12 cellular contexts compared by ENCODE assay signal in genomic region chr15:101451192-101451799, GRCh38. TPM values are rescaled to one million over a fixed set of nuclear protein-coding genes. Genes with fewer than 3 reads are reported as not detected.
DNase-seq lines count a peak whose midpoint lies in the region; ATAC-seq and TF ChIP-seq lines count a peak whose summit lies in the region.
"Had no signal": no experiment of that assay in that cellular context is flagged by ENCODE, and none has a peak within 500 bp of the region (broad histone marks: within the 10 kb centered on the region; RNA-seq: fewer than 3 reads in every experiment).

No MANE protein-coding gene starts in this region.

- H2AFZ ChIP-seq in fibroblast of lung (ENCODE audit: low read length), result no peak overlapping the region

- H3K27me3 ChIP-seq in fibroblast of lung (ENCODE audit: control insufficient read depth, insufficient read depth, low read length), result no peaks in the 10 kb centered on the region
- peaks cover 5% of the 10 kb centered on the region for H3K27me3 ChIP-seq in effector memory CD4-positive, alpha-beta T cell (replicated peaks; ENCODE audit: control insufficient read depth, insufficient read depth, low read length, poor library complexity, severe bottlenecking)
- H3K27me3 ChIP-seq: colonic mucosa had no signal

- H3K27me3 Mint-ChIP-seq in activated CD8-positive, alpha-beta memory T cell treated with anti-CD3 and anti-CD28 coated beads, Interleukin-2, amount 10 ng/mL, durations not matched to agents 7 days and 5 days, result peaks cover 23% of the 10 kb centered on the region

- no peak for ATAC-seq in activated CD8-positive, alpha-beta memory T cell treated with anti-CD3 and anti-CD28 coated beads, Interleukin-2, amount 10 ng/mL, durations not matched to agents 7 days and 5 days
- ATAC-seq in HG02970 (IDR thresholded peaks at IDR 0.05; ENCODE audit: low FRiP score, unreplicated experiment), result no peak

- H3K36me3 Mint-ChIP-seq in activated CD8-positive, alpha-beta memory T cell treated with anti-CD3 and anti-CD28 coated beads, Interleukin-2, amount 10 ng/mL, durations not matched to agents 7 days and 5 days, result no peaks in the 10 kb centered on the region

- H3K9me3 Mint-ChIP-seq in activated CD8-positive, alpha-beta memory T cell treated with anti-CD3 and anti-CD28 coated beads, Interleukin-2, amount 10 ng/mL, durations not matched to agents 7 days and 5 days (ENCODE audit: low read depth), result no peaks in the 10 kb centered on the region

- TF ChIP-seq CTCF in AG09319 (IDR thresholded peaks at IDR 0.05; ENCODE audit: low read depth, low read length) (no peak), NB4 (IDR thresholded peaks at IDR 0.05; ENCODE audit: low read depth, low read length) (no peak), fibroblast of lung (conservative IDR thresholded peaks at IDR 0.05 in 1 of 2, IDR thresholded peaks at IDR 0.05 in 1 of 2; ENCODE audit: low read depth in 1 of 2, low read length in 2 of 2) (no peak)

- H3K4me2 ChIP-seq in fibroblast of lung (ENCODE audit: extremely low read depth, insufficient read depth, low read length), result no peak overlapping the region

- no peaks in the 10 kb centered on the region for H3K36me3 ChIP-seq in fibroblast of lung (ENCODE audit: control insufficient read depth, insufficient read depth, low read length)
- no peaks in the 10 kb centered on the region for H3K36me3 ChIP-seq in effector memory CD4-positive, alpha-beta T cell (ENCODE audit: control insufficient read depth, insufficient read depth, low read length)
- H3K36me3 ChIP-seq: colonic mucosa had no signal

- TF ChIP-seq POLR2A in NB4 (IDR thresholded peaks at IDR 0.05; ENCODE audit: extremely low read depth, insufficient read length), result no peak

- CTCF ChIA-PET in activated CD8-positive, alpha-beta memory T cell treated with anti-CD3 and anti-CD28 coated beads, Interleukin-2, amount 10 ng/mL, durations not matched to agents 7 days and 5 days (lab: Charles Lee), result no interaction called here

- DNase-seq in AG09319 (ENCODE audit: extremely low read depth, low read depth) (peak; percentile 51), NB4 (ENCODE audit: low read depth) (peak; percentile 84), fibroblast of lung (ENCODE audit: low read depth in 2 of 2) (peak; percentile 13 to 57), mesenteric fat pad (ENCODE audit: low spot score) (peak; percentile 81), NCI-H226 (no peak)
- no peak for DNase-seq in activated CD8-positive, alpha-beta memory T cell treated with anti-CD3 and anti-CD28 coated beads, Interleukin-2, amount 10 ng/mL, durations not matched to agents 7 days and 5 days
- no peak for DNase-seq in effector memory CD4-positive, alpha-beta T cell
- DNase-seq: activated T-cell treated with anti-CD3 and anti-CD28 coated beads, Interleukin-2, amount 50 U/mL, for 1 hour; colonic mucosa; GOT3; NCI-H187 treated with DMSO at 0.1 percent for 48 hours had no signal

- H3K27ac ChIP-seq in fibroblast of lung (ENCODE audit: insufficient read depth, low read length), result no peak overlapping the region
- no peak overlapping the region for H3K27ac ChIP-seq in effector memory CD4-positive, alpha-beta T cell (ENCODE audit: insufficient read depth, low read length, poor library complexity, severe bottlenecking)
- H3K27ac ChIP-seq: colonic mucosa had no signal

- peaks cover 5% of the 10 kb centered on the region for H3K4me1 Mint-ChIP-seq in activated CD8-positive, alpha-beta memory T cell treated with anti-CD3 and anti-CD28 coated beads, Interleukin-2, amount 10 ng/mL, durations not matched to agents 7 days and 5 days

- H3K9me3 ChIP-seq in fibroblast of lung (ENCODE audit: control insufficient read depth, insufficient read depth, low read depth, low read length), result no peaks in the 10 kb centered on the region
- H3K9me3 ChIP-seq in effector memory CD4-positive, alpha-beta T cell (ENCODE audit: control insufficient read depth, low read length), result no peaks in the 10 kb centered on the region
- H3K9me3 ChIP-seq: colonic mucosa had no signal

- H4K20me1 ChIP-seq in fibroblast of lung (ENCODE audit: control insufficient read depth, extremely low read depth, insufficient read depth, low read length), result no peaks in the 10 kb centered on the region

- H3K4me3 ChIP-seq in NB4 (ENCODE audit: low read depth, low read length) (no peak overlapping the region), fibroblast of lung (replicated peaks in 1 of 4; ENCODE audit: control extremely low read depth in 1 of 4, insufficient read depth in 1 of 4, low read depth in 3 of 4, low read length in 4 of 4) (no peak overlapping the region)
- H3K4me3 ChIP-seq in effector memory CD4-positive, alpha-beta T cell (ENCODE audit: insufficient read depth, low read depth, low read length, poor library complexity, severe bottlenecking), result no peak overlapping the region
- H3K4me3 ChIP-seq: colonic mucosa had no signal

- H3K4me3 Mint-ChIP-seq in activated CD8-positive, alpha-beta memory T cell treated with anti-CD3 and anti-CD28 coated beads, Interleukin-2, amount 10 ng/mL, durations not matched to agents 7 days and 5 days, result no peak overlapping the region

- H3K27ac Mint-ChIP-seq in activated CD8-positive, alpha-beta memory T cell treated with anti-CD3 and anti-CD28 coated beads, Interleukin-2, amount 10 ng/mL, durations not matched to agents 7 days and 5 days, result no peak overlapping the region

- H3K9ac ChIP-seq in fibroblast of lung (ENCODE audit: insufficient read depth, low read length), result no peak overlapping the region

- peaks cover 3% of the 10 kb centered on the region for H3K4me1 ChIP-seq in fibroblast of lung (ENCODE audit: control insufficient read depth, extremely low read depth, insufficient read depth, low read length)
- H3K4me1 ChIP-seq in effector memory CD4-positive, alpha-beta T cell (ENCODE audit: control insufficient read depth, insufficient read depth, low read length, poor library complexity, severe bottlenecking), result no peaks in the 10 kb centered on the region
- H3K4me1 ChIP-seq: colonic mucosa had no signal

- H3K79me2 ChIP-seq in fibroblast of lung (ENCODE audit: control insufficient read depth, insufficient read depth, low read length), result no peaks in the 10 kb centered on the region

RNA-seq across cellular contexts. Expression of gene PCSK6, which starts 38.2 kb away (rescaled TPM):
- total RNA-seq in fibroblast of lung, result 0.83 and 1.0 TPM in 2 replicates
- polyA plus RNA-seq in fibroblast of lung, result 0.02 and 1.5 TPM in 2 replicates
- polyA plus RNA-seq in fibroblast of lung (2012), result 0.07 and 1.4 TPM in 2 replicates
- 4.7 TPM in 1 of 2 replicates, not detected in the other for polyA minus RNA-seq in fibroblast of lung (ENCODE audit: low replicate concordance)
- total RNA-seq in mesenteric fat pad, result 16.9 TPM
- total RNA-seq in activated CD8-positive, alpha-beta memory T cell treated with anti-CD3 and anti-CD28 coated beads, Interleukin-2, amount 10 ng/mL, durations not matched to agents 7 days and 5 days, result 1 to 10 TPM in 1 of 2 experiments, under 1 TPM in 1; 0.44 to 1.5 TPM

Comparison
In these comparisons a context has a peak if more than half of its experiments do, and no peak if none do; other contexts are left out.
1. DNase-seq: peak in AG09319 (single experiment), NB4 (single experiment), fibroblast of lung (2 of 2) and mesenteric fat pad (single experiment); none in activated CD8-positive, alpha-beta memory T cell treated with anti-CD3 and anti-CD28 coated beads, Interleukin-2, amount 10 ng/mL, durations not matched to agents 7 days and 5 days (single experiment), effector memory CD4-positive, alpha-beta T cell (0 of 3) and NCI-H226 (single experiment).